Comparison of ENCODE assay signal across 1 cellular context in genomic region chr22:29625090-29625825, GRCh38.
TF ChIP-seq lines count a peak whose summit lies in the region.

No MANE protein-coding gene starts in this region.

TF ChIP-seq in GM12878, 131 proteins besides CTCF, POLR2A, EP300 and RAD21 (continued from another document):
- TF ChIP-seq SMC3 (IDR thresholded peaks at IDR 0.05; ENCODE audit: borderline replicate concordance, low read length) = peak; percentile 45; the same call in 1 of the 2 replicates
TF ChIP-seq in GM12878: peak in this region for 2.
